In the genomic region with DNA sequence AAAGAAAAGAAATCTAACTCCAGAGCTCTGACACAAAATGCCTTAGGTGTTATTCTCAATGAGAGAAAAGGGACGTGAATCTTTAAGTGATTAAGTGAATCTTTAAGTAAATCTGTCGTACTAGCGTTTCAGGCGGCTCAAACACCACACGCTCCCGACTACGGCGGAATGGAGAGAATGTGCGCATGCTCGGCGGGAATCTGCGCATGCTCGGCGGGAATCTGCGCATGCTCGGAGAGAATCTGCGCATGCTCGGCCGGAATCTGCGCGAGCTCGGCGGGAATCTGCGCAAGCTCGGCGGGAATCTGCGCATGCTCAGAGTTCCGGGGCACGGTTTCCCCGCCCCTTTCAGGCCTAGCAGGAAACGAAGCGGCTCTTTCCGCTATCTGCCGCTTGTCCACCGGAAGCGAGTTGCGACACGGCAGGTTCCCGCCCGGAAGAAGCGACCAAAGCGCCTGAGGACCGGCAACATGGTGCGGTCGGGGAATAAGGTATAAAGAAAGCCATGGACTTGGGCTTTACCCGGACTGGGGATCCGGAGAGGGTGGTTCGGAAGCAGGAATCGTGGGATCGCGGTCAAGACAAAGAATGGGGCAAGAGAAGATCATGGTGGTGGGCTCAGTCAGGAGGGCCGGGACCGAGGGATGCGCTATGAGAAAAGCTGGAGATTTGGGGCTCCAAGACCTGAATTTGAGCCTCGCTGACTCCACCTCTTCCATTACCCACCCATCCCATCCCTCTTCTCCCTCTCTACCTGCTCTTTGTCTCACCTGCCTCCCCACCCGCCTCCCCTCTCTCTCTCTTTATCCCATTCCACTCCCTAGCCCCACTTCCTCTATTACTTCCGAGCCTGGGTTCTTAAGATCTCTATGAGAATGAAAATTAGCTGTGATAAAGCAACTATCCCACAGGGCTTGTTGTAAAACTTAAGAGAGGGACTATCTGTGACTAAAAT, we compare ENCODE assay signal across 8 cellular contexts. TPM values are rescaled to one million over a fixed set of nuclear protein-coding genes. Genes with fewer than 3 reads are reported as not detected.
DNase-seq lines count a peak whose midpoint lies in the region; ATAC-seq and TF ChIP-seq lines count a peak whose summit lies in the region.

XRCC5 (plus strand) TSS at position 382 of the 955 bp plus-strand sequence; CDS start at position 471, 89 bp downstream.

- H3K4me1 ChIP-seq in BLaER1, result peaks cover 45% of the 10 kb centered on the region

- no peaks in the 10 kb centered on the region for H3K9me3 ChIP-seq in BLaER1

- H3K9ac ChIP-seq in BLaER1, result peak within 1 kb of the TSS; percentile 99

- no peak for TF ChIP-seq CTCF in coronary artery (IDR thresholded peaks at IDR 0.05)

- peak within 1 kb of the TSS; percentile 84 for H3K4me2 ChIP-seq in BLaER1

- peaks cover 39% of the 10 kb centered on the region for H3K36me3 ChIP-seq in BLaER1

- peaks cover 47% of the 10 kb centered on the region for H3K36me3 Mint-ChIP-seq in activated CD4-positive, alpha-beta T cell treated with anti-CD3 and anti-CD28 coated beads, Interleukin-2, amount 10 ng/mL, durations not matched to agents 7 days and 5 days (ENCODE audit: low read depth)

- no peaks in the 10 kb centered on the region for H3K27me3 Mint-ChIP-seq in activated CD4-positive, alpha-beta T cell treated with anti-CD3 and anti-CD28 coated beads, Interleukin-2, amount 10 ng/mL, durations not matched to agents 7 days and 5 days

- H4K20me1 ChIP-seq in BLaER1, result peaks cover 41% of the 10 kb centered on the region

- peak within 1 kb of the TSS; percentile 89 for H3K4me3 ChIP-seq in BLaER1
- peak within 1 kb of the TSS; percentile 75 for H3K4me3 ChIP-seq in coronary artery

- ATAC-seq in GM19372 (IDR thresholded peaks at IDR 0.05; ENCODE audit: low read depth, unreplicated experiment), result peak; percentile 50
- ATAC-seq in HG03521 (IDR thresholded peaks at IDR 0.05; ENCODE audit: unreplicated experiment), result peak; percentile 51

- POLR2A ChIA-PET in activated CD4-positive, alpha-beta T cell treated with anti-CD3 and anti-CD28 coated beads, Interleukin-2, amount 10 ng/mL, durations not matched to agents 7 days and 5 days (lab: Charles Lee), result interaction anchor here (0.5 to 1.2 kb wide), 4 partner anchors 25 to 300 kb away, joined by 3 to 5 read pairs (median 4); no protein-coding TSS in a partner anchor

- H3K27ac Mint-ChIP-seq in activated CD4-positive, alpha-beta T cell treated with anti-CD3 and anti-CD28 coated beads, Interleukin-2, amount 10 ng/mL, durations not matched to agents 7 days and 5 days, result peak within 1 kb of the TSS; percentile 98

- no peaks in the 10 kb centered on the region for H3K27me3 ChIP-seq in BLaER1
- no peaks in the 10 kb centered on the region for H3K27me3 ChIP-seq in layer of hippocampus (ENCODE audit: control insufficient read depth, insufficient read depth, low read length)

- H3K4me1 Mint-ChIP-seq in activated CD4-positive, alpha-beta T cell treated with anti-CD3 and anti-CD28 coated beads, Interleukin-2, amount 10 ng/mL, durations not matched to agents 7 days and 5 days, result peaks cover 59% of the 10 kb centered on the region

- peak; percentile 98 for DNase-seq in NCI-H748 (lab: John Stamatoyannopoulos, UW; ENCODE audit: unreplicated experiment)
- peak; percentile 97 for DNase-seq in activated CD4-positive, alpha-beta T cell treated with anti-CD3 and anti-CD28 coated beads, Interleukin-2, amount 10 ng/mL, durations not matched to agents 7 days and 5 days
- peak; percentile 96 for DNase-seq in coronary artery (ENCODE audit: low spot score)
- peak; percentile 96 to 97 (median 96) for DNase-seq in stimulated activated CD4-positive, alpha-beta T cell treated with anti-CD3 and anti-CD28 coated beads, Interleukin-1b, Interleukin-23, amount 100 ng/mL, for 24 hours (ENCODE audit: low read depth in 4 of 4, low spot score in 1 of 4)

- no peaks in the 10 kb centered on the region for H3K9me3 Mint-ChIP-seq in activated CD4-positive, alpha-beta T cell treated with anti-CD3 and anti-CD28 coated beads, Interleukin-2, amount 10 ng/mL, durations not matched to agents 7 days and 5 days

- H3K27ac ChIP-seq in BLaER1 (peak within 1 kb of the TSS; percentile 99), coronary artery (peak within 1 kb of the TSS; percentile 73 to 85), layer of hippocampus (ENCODE audit: low read depth, low read length) (peak within 1 kb of the TSS; percentile 83)

- peak within 1 kb of the TSS; percentile 99 for H3K4me3 Mint-ChIP-seq in activated CD4-positive, alpha-beta T cell treated with anti-CD3 and anti-CD28 coated beads, Interleukin-2, amount 10 ng/mL, durations not matched to agents 7 days and 5 days

- CTCF ChIA-PET in activated CD4-positive, alpha-beta T cell treated with anti-CD3 and anti-CD28 coated beads, Interleukin-2, amount 10 ng/mL, durations not matched to agents 7 days and 5 days (lab: Charles Lee), result interaction anchor here (0.7 to 2.9 kb wide), 11 partner anchors 10 to 307 kb away, joined by 3 to 19 read pairs (median 4); partner anchors contain the start of genes PECR and TMEM169

RNA-seq across cellular contexts. Expression of gene XRCC5, which starts in this region (rescaled TPM):
- total RNA-seq in activated CD4-positive, alpha-beta T cell treated with anti-CD3 and anti-CD28 coated beads, Interleukin-2, amount 10 ng/mL, durations not matched to agents 7 days and 5 days, result 100 to 1,000 TPM; 292 to 331 TPM

Comparison
In these comparisons a context has a peak if more than half of its experiments do, and no peak if none do; other contexts are left out.
1. Peak in every context shown above with its lines: DNase-seq, ATAC-seq, H3K4me3 ChIP-seq and H3K27ac ChIP-seq.